Comparison of ENCODE assay signal across 30 cellular contexts in the genomic region with DNA sequence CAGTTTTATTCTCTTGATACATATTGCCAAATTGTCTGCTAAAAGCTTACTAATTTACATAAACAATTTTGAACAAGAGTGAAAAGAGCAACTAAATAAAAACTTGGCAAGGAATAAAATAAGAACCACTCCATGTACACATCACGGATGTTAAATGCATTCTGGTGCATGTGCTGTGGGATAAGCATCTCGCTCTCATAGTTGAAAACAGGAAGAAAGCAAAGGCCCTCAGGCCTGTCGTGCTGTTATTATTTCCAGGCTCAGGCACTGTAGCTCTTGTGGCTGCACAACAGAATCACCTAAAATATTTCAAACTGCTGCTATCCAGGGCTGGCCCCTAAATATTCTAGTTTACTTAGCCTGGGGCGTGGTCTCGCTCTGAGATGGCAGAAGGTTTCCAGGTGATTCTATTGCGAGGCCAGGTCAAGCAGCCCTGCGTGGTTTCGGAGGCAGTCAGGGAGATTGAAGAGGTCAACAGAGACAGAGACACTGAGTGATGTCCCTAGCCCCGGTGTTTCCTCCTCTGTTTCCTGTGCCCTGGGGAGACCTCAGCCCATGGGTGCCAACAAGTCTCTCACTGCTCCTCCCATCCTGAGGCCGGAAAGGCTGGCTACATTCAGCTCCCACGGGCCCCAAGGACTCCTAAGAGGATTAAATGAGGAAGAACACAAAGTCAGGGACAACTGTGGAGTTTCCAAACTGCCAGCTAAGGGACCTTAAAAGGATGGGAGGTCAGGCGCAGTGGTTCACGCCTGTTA. TPM values are rescaled to one million over a fixed set of nuclear protein-coding genes. Genes with fewer than 3 reads are reported as not detected.
DNase-seq lines count a peak whose midpoint lies in the region; ATAC-seq and TF ChIP-seq lines count a peak whose summit lies in the region.
"Had no signal": no experiment of that assay in that cellular context is flagged by ENCODE, and none has a peak within 500 bp of the region (broad histone marks: within the 10 kb centered on the region; RNA-seq: fewer than 3 reads in every experiment).

No MANE protein-coding gene starts in this region.

- WGBS in mesenchymal stem cell: 90% methylated on average over 13 of the region's 13 CpGs

- H3K27me3 Mint-ChIP-seq in activated T-cell treated with anti-CD3 and anti-CD28 coated beads, Interleukin-2, amount 50 U/mL, for 72 hours (ENCODE audit: low read depth): peaks cover 8% of the 10 kb centered on the region

- H4K91ac ChIP-seq in mesenchymal stem cell (ENCODE audit: low read length): peak overlapping the region; percentile 9

- no peaks in the 10 kb centered on the region for H3K9me3 Mint-ChIP-seq in activated T-cell treated with anti-CD3 and anti-CD28 coated beads, Interleukin-2, amount 50 U/mL, for 72 hours
- H3K9me3 Mint-ChIP-seq: activated CD4-positive, alpha-beta T cell treated with anti-CD3 and anti-CD28 coated beads, Interleukin-2, amount 10 ng/mL, durations not matched to agents 24 days and 14 days; activated T-cell treated with anti-CD3 and anti-CD28 coated beads, Interleukin-2, amount 50 U/mL, for 4 hours; CD8-positive, alpha-beta T cell; stimulated activated naive CD8-positive, alpha-beta T cell treated with anti-CD3 and anti-CD28 coated beads, Interleukin-15, Interleukin-2, amounts not matched to agents 100 ng/mL and 50 ng/mL, for 24 hours had no signal

- H4K8ac ChIP-seq in mesenchymal stem cell (ENCODE audit: low read length): no peak overlapping the region

- H3K14ac ChIP-seq in mesenchymal stem cell (ENCODE audit: low read length in 2 of 2): no peak overlapping the region

- no peaks in the 10 kb centered on the region for H3K4me1 Mint-ChIP-seq in activated T-cell treated with anti-CD3 and anti-CD28 coated beads, Interleukin-2, amount 50 U/mL, for 72 hours (ENCODE audit: low read depth)
- H3K4me1 Mint-ChIP-seq: activated CD4-positive, alpha-beta T cell treated with anti-CD3 and anti-CD28 coated beads, Interleukin-2, amount 10 ng/mL, durations not matched to agents 24 days and 14 days had no signal

- DNase-seq in BE2C (peak; percentile 44), NCI-H82 (lab: John Stamatoyannopoulos, UW) (peak; percentile 92), dermis blood vessel endothelial cell (peak; percentile 28), mesenchymal stem cell (no peak), Karpas-422 (no peak), DMS53 (lab: John Stamatoyannopoulos, UW) (no peak), caudate nucleus (lab: John Stamatoyannopoulos, UW) (no peak)
- DNase-seq in activated T-cell treated with anti-CD3 and anti-CD28 coated beads, Interleukin-2, amount 50 U/mL, for 72 hours: no peak
- DNase-seq: activated CD4-positive, alpha-beta T cell treated with anti-CD3 and anti-CD28 coated beads, Interleukin-2, amount 10 ng/mL, durations not matched to agents 24 days and 14 days; activated gamma-delta T cell treated with Interleukin-2 at 50 U/mL for 16 hours; activated T-cell treated with anti-CD3 and anti-CD28 coated beads, Interleukin-2, amount 50 U/mL, for 4 hours; AML-193; CD8-positive, alpha-beta T cell; foreskin fibroblast; GOT3; head of caudate nucleus; kidney; NCI-H1092 treated with DMSO at 0.1 percent for 48 hours; NCI-H1694 treated with DMSO at 0.1 percent for 48 hours; NCI-H2171 treated with DMSO at 0.1 percent for 48 hours; NCI-H524; stimulated activated CD4-positive, alpha-beta T cell treated with anti-CD3 and anti-CD28 coated beads, Interleukin-2, amount 100 ng/mL, for 24 hours; testis had no signal

- H2AFZ ChIP-seq in mesenchymal stem cell (ENCODE audit: low read depth, low read length) (no peak overlapping the region), Karpas-422 (ENCODE audit: low read length) (no peak overlapping the region)
- H2AFZ ChIP-seq: parathyroid adenoma had no signal

- H3K23ac ChIP-seq in mesenchymal stem cell (ENCODE audit: low read length in 2 of 2): peak overlapping the region in 1 of 2 experiments; percentile 44

- no peak for TF ChIP-seq CTCF in BE2C (IDR thresholded peaks at IDR 0.05; ENCODE audit: low read depth, low read length)

- no peaks in the 10 kb centered on the region for H3K79me2 ChIP-seq in Karpas-422 (ENCODE audit: low read length)
- H3K79me2 ChIP-seq: parathyroid adenoma had no signal

- H3K27ac ChIP-seq in mesenchymal stem cell (ENCODE audit: low read length, poor library complexity, severe bottlenecking) (no peak overlapping the region), Karpas-422 (ENCODE audit: low read length) (no peak overlapping the region), caudate nucleus (ENCODE audit: low read depth, low read length) (no peak overlapping the region)
- H3K27ac ChIP-seq: cardiac muscle cell, coronary artery, parathyroid adenoma had no signal

- H2BK15ac ChIP-seq in mesenchymal stem cell (ENCODE audit: low read depth, poor library complexity, severe bottlenecking): no peak overlapping the region

- no peak overlapping the region for H3K27ac Mint-ChIP-seq in activated T-cell treated with anti-CD3 and anti-CD28 coated beads, Interleukin-2, amount 50 U/mL, for 72 hours
- H3K27ac Mint-ChIP-seq: activated CD4-positive, alpha-beta T cell treated with anti-CD3 and anti-CD28 coated beads, Interleukin-2, amount 10 ng/mL, durations not matched to agents 24 days and 14 days; CD8-positive, alpha-beta T cell; stimulated activated naive CD8-positive, alpha-beta T cell treated with anti-CD3 and anti-CD28 coated beads, Interleukin-15, Interleukin-2, amounts not matched to agents 100 ng/mL and 50 ng/mL, for 24 hours had no signal

- peaks cover 32% of the 10 kb centered on the region for H3K4me1 ChIP-seq in BE2C
- peaks cover 2% of the 10 kb centered on the region for H3K4me1 ChIP-seq in mesenchymal stem cell (ENCODE audit: control insufficient read depth, insufficient read depth, low read depth, low read length)
- H3K4me1 ChIP-seq in Karpas-422 (ENCODE audit: low read length): no peaks in the 10 kb centered on the region
- H3K4me1 ChIP-seq: parathyroid adenoma, testis had no signal

- H3K9me2 ChIP-seq in Karpas-422 (replicated peaks; ENCODE audit: insufficient read depth, low read length): no peaks in the 10 kb centered on the region

- H2BK120ac ChIP-seq in mesenchymal stem cell (ENCODE audit: low read depth, low read length): no peak overlapping the region

- no peaks in the 10 kb centered on the region for H3K9me3 ChIP-seq in BE2C
- H3K9me3 ChIP-seq in mesenchymal stem cell (ENCODE audit: control insufficient read depth, low read length): no peaks in the 10 kb centered on the region
- no peaks in the 10 kb centered on the region for H3K9me3 ChIP-seq in Karpas-422 (ENCODE audit: low read length)
- H3K9me3 ChIP-seq: testis had no signal

- H3K27me3 ChIP-seq in BE2C (no peaks in the 10 kb centered on the region), mesenchymal stem cell (ENCODE audit: control insufficient read depth in 1 of 2, insufficient read depth in 1 of 2, low read length in 2 of 2) (peaks cover 0 to 49% of the 10 kb centered on the region in 2 experiments), Karpas-422 (ENCODE audit: low read length) (no peaks in the 10 kb centered on the region)
- H3K27me3 ChIP-seq: cardiac muscle cell, testis had no signal

- no peaks in the 10 kb centered on the region for H4K20me1 ChIP-seq in Karpas-422 (ENCODE audit: insufficient read depth, low read depth, low read length)

- H2BK5ac ChIP-seq in mesenchymal stem cell (ENCODE audit: low read depth, low read length, poor library complexity, severe bottlenecking): no peak overlapping the region

- no peak overlapping the region for H3K18ac ChIP-seq in mesenchymal stem cell (ENCODE audit: low read depth in 1 of 2, low read length in 2 of 2)

- H3K4me3 Mint-ChIP-seq in activated T-cell treated with anti-CD3 and anti-CD28 coated beads, Interleukin-2, amount 50 U/mL, for 72 hours: no peak overlapping the region
- H3K4me3 Mint-ChIP-seq: activated CD4-positive, alpha-beta T cell treated with anti-CD3 and anti-CD28 coated beads, Interleukin-2, amount 10 ng/mL, durations not matched to agents 24 days and 14 days; activated T-cell treated with anti-CD3 and anti-CD28 coated beads, Interleukin-2, amount 50 U/mL, for 4 hours; CD8-positive, alpha-beta T cell; stimulated activated naive CD8-positive, alpha-beta T cell treated with anti-CD3 and anti-CD28 coated beads, Interleukin-15, Interleukin-2, amounts not matched to agents 100 ng/mL and 50 ng/mL, for 24 hours had no signal

- no peaks in the 10 kb centered on the region for H3K36me3 Mint-ChIP-seq in activated T-cell treated with anti-CD3 and anti-CD28 coated beads, Interleukin-2, amount 50 U/mL, for 72 hours (ENCODE audit: insufficient read depth in 2 of 2)
- H3K36me3 Mint-ChIP-seq: CD8-positive, alpha-beta T cell had no signal

- no peak overlapping the region for H3K4ac ChIP-seq in mesenchymal stem cell (ENCODE audit: low read depth in 1 of 2, low read length in 2 of 2)

- H2BK12ac ChIP-seq in mesenchymal stem cell (ENCODE audit: low read length in 2 of 2): no peak overlapping the region

- H3K36me3 ChIP-seq in BE2C (no peaks in the 10 kb centered on the region), mesenchymal stem cell (ENCODE audit: control insufficient read depth in 1 of 2, insufficient read depth in 2 of 2, low read depth in 1 of 2, low read length in 2 of 2) (no peaks in the 10 kb centered on the region), Karpas-422 (ENCODE audit: insufficient read depth, low read length) (no peaks in the 10 kb centered on the region)
- H3K36me3 ChIP-seq: cardiac muscle cell had no signal

- no peak overlapping the region for H3K4me2 ChIP-seq in mesenchymal stem cell (ENCODE audit: low read length, poor library complexity, severe bottlenecking)
- H3K4me2 ChIP-seq in Karpas-422 (ENCODE audit: low read depth, low read length, poor library complexity, severe bottlenecking): no peak overlapping the region

- H3K79me1 ChIP-seq in mesenchymal stem cell (replicated peaks; ENCODE audit: low read length, poor library complexity, severe bottlenecking): no peaks in the 10 kb centered on the region

- H3K9ac ChIP-seq in mesenchymal stem cell (ENCODE audit: low read length) (no peak overlapping the region), Karpas-422 (ENCODE audit: low read length) (no peak overlapping the region)
- H3K9ac ChIP-seq: parathyroid adenoma had no signal

- H3K4me3 ChIP-seq in BE2C (ENCODE audit: low read depth, low read length) (no peak overlapping the region), mesenchymal stem cell (ENCODE audit: insufficient read depth in 1 of 2, low read depth in 1 of 2, low read length in 2 of 2) (no peak overlapping the region), Karpas-422 (ENCODE audit: low read length) (no peak overlapping the region)
- H3K4me3 ChIP-seq: cardiac muscle cell, coronary artery, testis had no signal

- ATAC-seq in activated T-cell treated with anti-CD3 and anti-CD28 coated beads, Interleukin-2, amount 50 U/mL, for 72 hours (replicated peaks in 1 of 2): no peak
- ATAC-seq: activated T-cell treated with anti-CD3 and anti-CD28 coated beads, Interleukin-2, amount 50 U/mL, for 4 hours; CD8-positive, alpha-beta T cell had no signal

- H2AK5ac ChIP-seq in mesenchymal stem cell (ENCODE audit: low read length, severe bottlenecking): no peak overlapping the region

RNA-seq across cellular contexts. Expression of gene PDIA5, which starts 18.2 kb away (rescaled TPM):
- polyA plus RNA-seq in BE2C (2012; ENCODE audit: insufficient read depth, insufficient read length, low read depth): 48.9 TPM
- 96.3 and 102 TPM in 2 replicates for total RNA-seq in dermis blood vessel endothelial cell
- 99.5 TPM for polyA plus RNA-seq in mesenchymal stem cell (2013, experiment 1 of 2)
- polyA plus RNA-seq in mesenchymal stem cell (2013, experiment 2 of 2): 101 TPM
- 6.3 and 7.9 TPM in 2 replicates for total RNA-seq in Karpas-422 (2014; rRNA removed; shearing (Covaris generic); ENCODE audit: low replicate concordance)
- total RNA-seq in activated T-cell treated with anti-CD3 and anti-CD28 coated beads, Interleukin-2, amount 50 U/mL, for 72 hours: 10 to 100 TPM in 1 of 2 donors, 1 to 10 TPM in 1; 9.6 to 16.2 TPM

RNA-seq across cellular contexts. Expression of gene SEMA5B, which starts 21.1 kb away (rescaled TPM):
- 10.7 TPM for polyA plus RNA-seq in BE2C (2012; ENCODE audit: insufficient read depth, insufficient read length, low read depth)
- total RNA-seq in dermis blood vessel endothelial cell: 0.05 TPM in 1 of 2 replicates, not detected in the other
- polyA plus RNA-seq in mesenchymal stem cell (2013, experiment 1 of 2): 0.04 TPM
- 0.10 TPM for polyA plus RNA-seq in mesenchymal stem cell (2013, experiment 2 of 2)
- not detected in 2 replicates for total RNA-seq in Karpas-422 (2014; rRNA removed; shearing (Covaris generic); ENCODE audit: low replicate concordance)
- total RNA-seq in activated T-cell treated with anti-CD3 and anti-CD28 coated beads, Interleukin-2, amount 50 U/mL, for 72 hours: not detected
- total RNA-seq: activated CD4-positive, alpha-beta T cell treated with anti-CD3 and anti-CD28 coated beads, Interleukin-2, amount 10 ng/mL, durations not matched to agents 24 days and 14 days; activated T-cell treated with anti-CD3 and anti-CD28 coated beads, Interleukin-2, amount 50 U/mL, for 4 hours; CD8-positive, alpha-beta T cell; HT1080; MCF 10A; T-helper 2 cell treated with Interferon-gamma antibody and Interleukin-4, amounts not matched to agents 100 ng/mL and 5 ng/mL, for 36 hours had no signal

Comparison
In these comparisons a context has a peak if more than half of its experiments do, and no peak if none do; other contexts are left out.
1. DNase-seq: peak in BE2C (single experiment), NCI-H82 (single experiment) and dermis blood vessel endothelial cell (single experiment); none in mesenchymal stem cell (single experiment), Karpas-422 (single experiment), DMS53 (single experiment), caudate nucleus (0 of 61) and activated T-cell treated with anti-CD3 and anti-CD28 coated beads, Interleukin-2, amount 50 U/mL, for 72 hours (0 of 2).